ENCODE assay signal across 12 cellular contexts in genomic region chr4:94284889-94285288, GRCh38. TPM values are rescaled to one million over a fixed set of nuclear protein-coding genes. Genes with fewer than 3 reads are reported as not detected.
"Had no signal": no experiment of that assay in that cellular context is flagged by ENCODE, and none has a peak within 500 bp of the region (broad histone marks: within the 10 kb centered on the region; RNA-seq: fewer than 3 reads in every experiment).

No MANE protein-coding gene starts in this region.

- H3K27ac ChIP-seq: adrenal gland, esophagus muscularis mucosa, tibial artery, vagina, WERI-Rb-1 had no signal

- ATAC-seq: activated CD4-positive, alpha-beta T cell treated with anti-CD3 and anti-CD28 coated beads for 36 hours; natural killer cell; right cardiac atrium had no signal

- DNase-seq: activated CD4-positive, alpha-beta memory T cell treated with anti-CD3 and anti-CD28 coated beads, Interleukin-2, amount 10 ng/mL, durations not matched to agents 7 days and 5 days; activated CD4-positive, alpha-beta T cell treated with anti-CD3 and anti-CD28 coated beads for 36 hours; activated naive CD4-positive, alpha-beta T cell treated with anti-CD3 and anti-CD28 coated beads, Interleukin-2, amount 50 U/mL, for 16 hours; adrenal gland; foreskin fibroblast; natural killer cell; right cardiac atrium; tibial artery; WERI-Rb-1 had no signal

- H3K9me3 ChIP-seq: adrenal gland, esophagus muscularis mucosa, tibial artery, vagina had no signal

- H3K4me1 ChIP-seq: adrenal gland, esophagus muscularis mucosa, tibial artery, vagina had no signal

- H3K4me3 ChIP-seq: adrenal gland, esophagus muscularis mucosa, tibial artery, vagina had no signal

- H3K27me3 ChIP-seq: adrenal gland, esophagus muscularis mucosa, tibial artery, vagina had no signal

RNA-seq across cellular contexts. Expression of gene HPGDS, which starts 57.7 kb away (rescaled TPM):
- total RNA-seq: activated CD4-positive, alpha-beta T cell treated with anti-CD3 and anti-CD28 coated beads for 36 hours; progenitor cell of endocrine pancreas had no signal
